In genomic region chr2:183623227-183623626, GRCh38 we compare ENCODE assay signal across 8 cellular contexts.
"Had no signal": no experiment of that assay in that cellular context is flagged by ENCODE, and none has a peak within 500 bp of the region (broad histone marks: within the 10 kb centered on the region; RNA-seq: fewer than 3 reads in every experiment).

No MANE protein-coding gene starts in this region.

- DNase-seq: GDM1, GF-D8 had no signal

- ATAC-seq: GM12878 had no signal

- H3K4me3 ChIP-seq: GM12878 had no signal

- FAIRE-seq: G401.6, GM12878, GM12891, GM12892, GM18507, GM19239 had no signal
